In genomic region chr16:30477773-30478172, GRCh38 we compare ENCODE assay signal across 9 cellular contexts. TPM values are rescaled to one million over a fixed set of nuclear protein-coding genes. Genes with fewer than 3 reads are reported as not detected.
DNase-seq lines count a peak whose midpoint lies in the region; ATAC-seq and TF ChIP-seq lines count a peak whose summit lies in the region.
"Not testable (repeated sequence)": the region's sequence is repeated elsewhere in the genome, so short reads cannot be mapped to it uniquely, and the experiment has no call there.
"Had no signal": no experiment of that assay in that cellular context is flagged by ENCODE, and none has a peak within 500 bp of the region (broad histone marks: within the 10 kb centered on the region; RNA-seq: fewer than 3 reads in every experiment).

No MANE protein-coding gene starts in this region.

- CTCF ChIA-PET in HEK293 (lab: Yijun Ruan, JAX), result interaction anchor here (0.7 to 1.0 kb wide), 2 partner anchors 58 to 510 kb away, joined by 3 to 4 read pairs; no protein-coding TSS in a partner anchor
- CTCF ChIA-PET in naive thymus-derived CD4-positive, alpha-beta T cell (lab: Charles Lee), result interaction anchor here (0.7 to 1.1 kb wide), 4 partner anchors 20 to 155 kb away, joined by 3 to 4 read pairs (median 3); no protein-coding TSS in a partner anchor

- intact Hi-C loops in activated CD4-positive, alpha-beta T cell treated with anti-CD3 and anti-CD28 coated beads, Interleukin-2, amount 10 ng/mL, durations not matched to agents 24 days and 14 days (cut with micrococcal nuclease); naive thymus-derived CD4-positive, alpha-beta T cell (cut with micrococcal nuclease): not testable (repeated sequence)
- intact Hi-C loops in activated T-helper 1 cell treated with anti-CD3 and anti-CD28 coated beads, Interleukin-12 subunit alpha, Interleukin-12 subunit beta, Interleukin-2, Interleukin-4 antibody, amounts not matched to agents 30 ng/mL and 10 ng/mL and 1 ng/mL, durations not matched to agents 14 hours and 24 hours and 36 hours (cut with micrococcal nuclease), result loop anchor here (5.0 kb wide), 1 partner anchor 35 kb away; no protein-coding TSS in a partner anchor

- ATAC-seq in activated naive CD8-positive, alpha-beta T cell treated with anti-CD3 and anti-CD28 coated beads, Interleukin-2, amount 10 ng/mL, durations not matched to agents 7 days and 5 days (ENCODE audit: low read depth); naive thymus-derived CD4-positive, alpha-beta T cell; stimulated activated naive CD8-positive, alpha-beta T cell treated with anti-CD3 and anti-CD28 coated beads, Interleukin-15, amount 100 ng/mL, for 72 hours: not testable (repeated sequence)

- POLR2A ChIA-PET in HEK293 (lab: Yijun Ruan, JAX), result not testable (repeated sequence)
- POLR2A ChIA-PET in activated naive CD8-positive, alpha-beta T cell treated with anti-CD3 and anti-CD28 coated beads, Interleukin-2, amount 10 ng/mL, durations not matched to agents 7 days and 5 days (lab: Charles Lee), result interaction anchor here (1.3 to 5.5 kb wide), 4 partner anchors 9 to 58 kb away, joined by 3 to 41 read pairs (median 14); no protein-coding TSS in a partner anchor
- POLR2A ChIA-PET in naive thymus-derived CD4-positive, alpha-beta T cell (lab: Charles Lee), result interaction anchor here (0.6 to 12.3 kb wide), 5 partner anchors 8 to 37 kb away, joined by 3 to 374 read pairs (median 5); partner anchors contain the start of gene SEPHS2

- H3K27ac Mint-ChIP-seq in activated CD4-positive, alpha-beta T cell treated with anti-CD3 and anti-CD28 coated beads, Interleukin-2, amount 10 ng/mL, durations not matched to agents 24 days and 14 days, result peak overlapping the region; percentile 68
- H3K27ac Mint-ChIP-seq in activated T-helper 1 cell treated with anti-CD3 and anti-CD28 coated beads, Interleukin-12 subunit alpha, Interleukin-12 subunit beta, Interleukin-2, Interleukin-4 antibody, amounts not matched to agents 30 ng/mL and 10 ng/mL and 1 ng/mL, durations not matched to agents 14 hours and 24 hours and 36 hours, result peak overlapping the region; percentile 88
- peak overlapping the region; percentile 80 for H3K27ac Mint-ChIP-seq in activated naive CD8-positive, alpha-beta T cell treated with anti-CD3 and anti-CD28 coated beads, Interleukin-2, amount 10 ng/mL, durations not matched to agents 7 days and 5 days
- peak overlapping the region; percentile 60 to 92 (median 85) for H3K27ac Mint-ChIP-seq in naive thymus-derived CD4-positive, alpha-beta T cell
- peak overlapping the region; percentile 20 to 76 for H3K27ac Mint-ChIP-seq in stimulated activated naive CD8-positive, alpha-beta T cell treated with anti-CD3 and anti-CD28 coated beads, Interleukin-15, amount 100 ng/mL, for 72 hours

- H3K4me3 ChIP-seq in HEK293 (ENCODE audit: low read depth, low read length); naive thymus-derived CD4-positive, alpha-beta T cell (ENCODE audit: low read length): not testable (repeated sequence)

- H3K27me3 Mint-ChIP-seq in activated CD4-positive, alpha-beta T cell treated with anti-CD3 and anti-CD28 coated beads, Interleukin-2, amount 10 ng/mL, durations not matched to agents 24 days and 14 days; activated T-helper 1 cell treated with anti-CD3 and anti-CD28 coated beads, Interleukin-12 subunit alpha, Interleukin-12 subunit beta, Interleukin-2, Interleukin-4 antibody, amounts not matched to agents 30 ng/mL and 10 ng/mL and 1 ng/mL, durations not matched to agents 14 hours and 24 hours and 36 hours (ENCODE audit: insufficient read depth); activated naive CD8-positive, alpha-beta T cell treated with anti-CD3 and anti-CD28 coated beads, Interleukin-2, amount 10 ng/mL, durations not matched to agents 7 days and 5 days; naive thymus-derived CD4-positive, alpha-beta T cell; stimulated activated naive CD8-positive, alpha-beta T cell treated with anti-CD3 and anti-CD28 coated beads, Interleukin-15, amount 100 ng/mL, for 72 hours: not testable (repeated sequence)

- H3K9me3 Mint-ChIP-seq in activated CD4-positive, alpha-beta T cell treated with anti-CD3 and anti-CD28 coated beads, Interleukin-2, amount 10 ng/mL, durations not matched to agents 24 days and 14 days; activated T-helper 1 cell treated with anti-CD3 and anti-CD28 coated beads, Interleukin-12 subunit alpha, Interleukin-12 subunit beta, Interleukin-2, Interleukin-4 antibody, amounts not matched to agents 30 ng/mL and 10 ng/mL and 1 ng/mL, durations not matched to agents 14 hours and 24 hours and 36 hours; activated naive CD8-positive, alpha-beta T cell treated with anti-CD3 and anti-CD28 coated beads, Interleukin-2, amount 10 ng/mL, durations not matched to agents 7 days and 5 days; naive thymus-derived CD4-positive, alpha-beta T cell; stimulated activated naive CD8-positive, alpha-beta T cell treated with anti-CD3 and anti-CD28 coated beads, Interleukin-15, amount 100 ng/mL, for 72 hours: not testable (repeated sequence)

- DNase-seq in activated CD4-positive, alpha-beta T cell treated with anti-CD3 and anti-CD28 coated beads, Interleukin-2, amount 10 ng/mL, durations not matched to agents 24 days and 14 days; activated T-helper 1 cell treated with anti-CD3 and anti-CD28 coated beads, Interleukin-12 subunit alpha, Interleukin-12 subunit beta, Interleukin-2, Interleukin-4 antibody, amounts not matched to agents 30 ng/mL and 10 ng/mL and 1 ng/mL, durations not matched to agents 14 hours and 24 hours and 36 hours (ENCODE audit: low spot score); activated naive CD8-positive, alpha-beta T cell treated with anti-CD3 and anti-CD28 coated beads, Interleukin-2, amount 10 ng/mL, durations not matched to agents 7 days and 5 days; naive thymus-derived CD4-positive, alpha-beta T cell; stimulated activated naive CD8-positive, alpha-beta T cell treated with anti-CD3 and anti-CD28 coated beads, Interleukin-15, amount 100 ng/mL, for 72 hours: not testable (repeated sequence)

- H3K4me3 Mint-ChIP-seq in activated CD4-positive, alpha-beta T cell treated with anti-CD3 and anti-CD28 coated beads, Interleukin-2, amount 10 ng/mL, durations not matched to agents 24 days and 14 days, result peak overlapping the region; percentile 55
- H3K4me3 Mint-ChIP-seq in activated T-helper 1 cell treated with anti-CD3 and anti-CD28 coated beads, Interleukin-12 subunit alpha, Interleukin-12 subunit beta, Interleukin-2, Interleukin-4 antibody, amounts not matched to agents 30 ng/mL and 10 ng/mL and 1 ng/mL, durations not matched to agents 14 hours and 24 hours and 36 hours, result peak overlapping the region; percentile 28
- peak overlapping the region; percentile 23 for H3K4me3 Mint-ChIP-seq in activated naive CD8-positive, alpha-beta T cell treated with anti-CD3 and anti-CD28 coated beads, Interleukin-2, amount 10 ng/mL, durations not matched to agents 7 days and 5 days
- peak overlapping the region in 5 of 10 donors; percentile 2 to 74 (median 37) for H3K4me3 Mint-ChIP-seq in naive thymus-derived CD4-positive, alpha-beta T cell
- H3K4me3 Mint-ChIP-seq in stimulated activated naive CD8-positive, alpha-beta T cell treated with anti-CD3 and anti-CD28 coated beads, Interleukin-15, amount 100 ng/mL, for 72 hours, result peak overlapping the region; percentile 60 to 66

- H3K27me3 ChIP-seq in naive thymus-derived CD4-positive, alpha-beta T cell (ENCODE audit: control insufficient read depth in 2 of 2, insufficient read depth in 2 of 2, low read length in 2 of 2), result not testable (repeated sequence)

- TF ChIP-seq CTCF in HEK293 (tag by site-specific recombination; IDR thresholded peaks at IDR 0.05), result not testable (repeated sequence)

- peaks cover 57% of the 10 kb centered on the region for H3K4me1 Mint-ChIP-seq in activated CD4-positive, alpha-beta T cell treated with anti-CD3 and anti-CD28 coated beads, Interleukin-2, amount 10 ng/mL, durations not matched to agents 24 days and 14 days
- H3K4me1 Mint-ChIP-seq in activated T-helper 1 cell treated with anti-CD3 and anti-CD28 coated beads, Interleukin-12 subunit alpha, Interleukin-12 subunit beta, Interleukin-2, Interleukin-4 antibody, amounts not matched to agents 30 ng/mL and 10 ng/mL and 1 ng/mL, durations not matched to agents 14 hours and 24 hours and 36 hours (ENCODE audit: low read depth), result peaks cover 58% of the 10 kb centered on the region
- H3K4me1 Mint-ChIP-seq in activated naive CD8-positive, alpha-beta T cell treated with anti-CD3 and anti-CD28 coated beads, Interleukin-2, amount 10 ng/mL, durations not matched to agents 7 days and 5 days, result peaks cover 43% of the 10 kb centered on the region
- peaks cover 48 to 74% (median 64%) of the 10 kb centered on the region in 7 donors for H3K4me1 Mint-ChIP-seq in naive thymus-derived CD4-positive, alpha-beta T cell
- H3K4me1 Mint-ChIP-seq in stimulated activated naive CD8-positive, alpha-beta T cell treated with anti-CD3 and anti-CD28 coated beads, Interleukin-15, amount 100 ng/mL, for 72 hours, result peaks cover 70% of the 10 kb centered on the region

- not testable (repeated sequence) for H3K4me1 ChIP-seq in HEK293 (ENCODE audit: control insufficient read depth, insufficient read depth, low read length)
- peaks cover 38 to 64% of the 10 kb centered on the region in 2 donors for H3K4me1 ChIP-seq in naive thymus-derived CD4-positive, alpha-beta T cell (ENCODE audit: control insufficient read depth in 2 of 2, insufficient read depth in 2 of 2, low read length in 2 of 2)

- not testable (repeated sequence) for H3K27ac ChIP-seq in HEK293 (ENCODE audit: extremely low read depth, low read depth, low read length)
- H3K27ac ChIP-seq in naive thymus-derived CD4-positive, alpha-beta T cell (ENCODE audit: low read depth, low read length), result peak overlapping the region; percentile 45

- H3K9me3 ChIP-seq in HEK293 (ENCODE audit: control insufficient read depth, insufficient read depth, low read depth, low read length); naive thymus-derived CD4-positive, alpha-beta T cell (ENCODE audit: control insufficient read depth in 2 of 3, low read length in 3 of 3): not testable (repeated sequence)

- H3K36me3 ChIP-seq in HEK293 (ENCODE audit: control insufficient read depth in 2 of 2, insufficient read depth in 1 of 2, low read length in 2 of 2), result not testable (repeated sequence)
- H3K36me3 ChIP-seq in naive thymus-derived CD4-positive, alpha-beta T cell (ENCODE audit: control insufficient read depth in 2 of 3, insufficient read depth in 3 of 3, low read length in 3 of 3), result peaks cover 18 to 69% (median 41%) of the 10 kb centered on the region in 3 experiments

- H3K36me3 Mint-ChIP-seq in activated CD4-positive, alpha-beta T cell treated with anti-CD3 and anti-CD28 coated beads, Interleukin-2, amount 10 ng/mL, durations not matched to agents 24 days and 14 days (ENCODE audit: low read depth), result peaks cover 82% of the 10 kb centered on the region
- H3K36me3 Mint-ChIP-seq in activated T-helper 1 cell treated with anti-CD3 and anti-CD28 coated beads, Interleukin-12 subunit alpha, Interleukin-12 subunit beta, Interleukin-2, Interleukin-4 antibody, amounts not matched to agents 30 ng/mL and 10 ng/mL and 1 ng/mL, durations not matched to agents 14 hours and 24 hours and 36 hours (ENCODE audit: low read depth), result peaks cover 63% of the 10 kb centered on the region
- peaks cover 68% of the 10 kb centered on the region for H3K36me3 Mint-ChIP-seq in activated naive CD8-positive, alpha-beta T cell treated with anti-CD3 and anti-CD28 coated beads, Interleukin-2, amount 10 ng/mL, durations not matched to agents 7 days and 5 days
- peaks cover 12 to 63% (median 33%) of the 10 kb centered on the region in 5 donors for H3K36me3 Mint-ChIP-seq in naive thymus-derived CD4-positive, alpha-beta T cell

RNA-seq across cellular contexts. Expression of gene ITGAL, which starts 5.2 kb away (rescaled TPM):
- total RNA-seq in activated CD4-positive, alpha-beta T cell treated with anti-CD3 and anti-CD28 coated beads, Interleukin-2, amount 10 ng/mL, durations not matched to agents 24 days and 14 days, result 264 and 267 TPM in 2 replicates
- 259 and 287 TPM in 2 replicates for total RNA-seq in activated T-helper 1 cell treated with anti-CD3 and anti-CD28 coated beads, Interleukin-12 subunit alpha, Interleukin-12 subunit beta, Interleukin-2, Interleukin-4 antibody, amounts not matched to agents 30 ng/mL and 10 ng/mL and 1 ng/mL, durations not matched to agents 14 hours and 24 hours and 36 hours
- 100 to 1,000 TPM; 662 to 664 TPM for total RNA-seq in activated naive CD8-positive, alpha-beta T cell treated with anti-CD3 and anti-CD28 coated beads, Interleukin-2, amount 10 ng/mL, durations not matched to agents 7 days and 5 days
- total RNA-seq in naive thymus-derived CD4-positive, alpha-beta T cell, result 100 to 1,000 TPM; 258 to 629 (median 436) TPM
- 100 to 1,000 TPM; 110 to 135 TPM for polyA plus RNA-seq in naive thymus-derived CD4-positive, alpha-beta T cell
- total RNA-seq: G401, H4, HFFc6 had no signal

RNA-seq across cellular contexts. Expression of gene SEPHS2, which starts 32.1 kb away (rescaled TPM):
- total RNA-seq in activated CD4-positive, alpha-beta T cell treated with anti-CD3 and anti-CD28 coated beads, Interleukin-2, amount 10 ng/mL, durations not matched to agents 24 days and 14 days, result 79.7 and 80.2 TPM in 2 replicates
- total RNA-seq in activated T-helper 1 cell treated with anti-CD3 and anti-CD28 coated beads, Interleukin-12 subunit alpha, Interleukin-12 subunit beta, Interleukin-2, Interleukin-4 antibody, amounts not matched to agents 30 ng/mL and 10 ng/mL and 1 ng/mL, durations not matched to agents 14 hours and 24 hours and 36 hours, result 83.4 and 87.2 TPM in 2 replicates
- total RNA-seq in activated naive CD8-positive, alpha-beta T cell treated with anti-CD3 and anti-CD28 coated beads, Interleukin-2, amount 10 ng/mL, durations not matched to agents 7 days and 5 days, result 10 to 100 TPM; 59.4 to 59.8 TPM
- 10 to 100 TPM; 20.9 to 69.6 (median 47.1) TPM for total RNA-seq in naive thymus-derived CD4-positive, alpha-beta T cell
- polyA plus RNA-seq in naive thymus-derived CD4-positive, alpha-beta T cell, result 10 to 100 TPM; 61.2 to 83.9 TPM

RNA-seq across cellular contexts. Expression of gene DCTPP1, which starts 47.9 kb away (rescaled TPM):
- total RNA-seq in activated CD4-positive, alpha-beta T cell treated with anti-CD3 and anti-CD28 coated beads, Interleukin-2, amount 10 ng/mL, durations not matched to agents 24 days and 14 days, result 167 and 176 TPM in 2 replicates
- 173 and 178 TPM in 2 replicates for total RNA-seq in activated T-helper 1 cell treated with anti-CD3 and anti-CD28 coated beads, Interleukin-12 subunit alpha, Interleukin-12 subunit beta, Interleukin-2, Interleukin-4 antibody, amounts not matched to agents 30 ng/mL and 10 ng/mL and 1 ng/mL, durations not matched to agents 14 hours and 24 hours and 36 hours
- 10 to 100 TPM; 52.2 to 52.8 TPM for total RNA-seq in activated naive CD8-positive, alpha-beta T cell treated with anti-CD3 and anti-CD28 coated beads, Interleukin-2, amount 10 ng/mL, durations not matched to agents 7 days and 5 days
- total RNA-seq in naive thymus-derived CD4-positive, alpha-beta T cell, result 10 to 100 TPM; 11.6 to 74.1 (median 13.8) TPM
- 10 to 100 TPM; 75.0 to 81.1 TPM for polyA plus RNA-seq in naive thymus-derived CD4-positive, alpha-beta T cell

RNA-seq across cellular contexts. Expression of gene ZNF768, which starts 48.6 kb away (rescaled TPM):
- 12.9 and 14.8 TPM in 2 replicates for total RNA-seq in activated CD4-positive, alpha-beta T cell treated with anti-CD3 and anti-CD28 coated beads, Interleukin-2, amount 10 ng/mL, durations not matched to agents 24 days and 14 days
- total RNA-seq in activated T-helper 1 cell treated with anti-CD3 and anti-CD28 coated beads, Interleukin-12 subunit alpha, Interleukin-12 subunit beta, Interleukin-2, Interleukin-4 antibody, amounts not matched to agents 30 ng/mL and 10 ng/mL and 1 ng/mL, durations not matched to agents 14 hours and 24 hours and 36 hours, result 13.7 and 14.6 TPM in 2 replicates
- total RNA-seq in activated naive CD8-positive, alpha-beta T cell treated with anti-CD3 and anti-CD28 coated beads, Interleukin-2, amount 10 ng/mL, durations not matched to agents 7 days and 5 days, result 1 to 10 TPM; 7.4 to 8.1 TPM
- total RNA-seq in naive thymus-derived CD4-positive, alpha-beta T cell, result 1 to 10 TPM; 6.0 to 8.5 (median 7.3) TPM
- 1 to 10 TPM; 1.6 to 2.4 TPM for polyA plus RNA-seq in naive thymus-derived CD4-positive, alpha-beta T cell

RNA-seq across cellular contexts. Expression of gene ZNF747, which starts 56.9 kb away (rescaled TPM):
- total RNA-seq in activated CD4-positive, alpha-beta T cell treated with anti-CD3 and anti-CD28 coated beads, Interleukin-2, amount 10 ng/mL, durations not matched to agents 24 days and 14 days, result 10.5 and 13.6 TPM in 2 replicates
- total RNA-seq in activated T-helper 1 cell treated with anti-CD3 and anti-CD28 coated beads, Interleukin-12 subunit alpha, Interleukin-12 subunit beta, Interleukin-2, Interleukin-4 antibody, amounts not matched to agents 30 ng/mL and 10 ng/mL and 1 ng/mL, durations not matched to agents 14 hours and 24 hours and 36 hours, result 13.8 and 15.8 TPM in 2 replicates
- total RNA-seq in activated naive CD8-positive, alpha-beta T cell treated with anti-CD3 and anti-CD28 coated beads, Interleukin-2, amount 10 ng/mL, durations not matched to agents 7 days and 5 days, result 10 to 100 TPM; 11.9 to 12.5 TPM
- total RNA-seq in naive thymus-derived CD4-positive, alpha-beta T cell, result 10 to 100 TPM in 4 of 5 experiments, 1 to 10 TPM in 1; 9.1 to 17.4 (median 13.8) TPM
- 10 to 100 TPM in 1 of 2 donors, 1 to 10 TPM in 1; 8.9 to 11.7 TPM for polyA plus RNA-seq in naive thymus-derived CD4-positive, alpha-beta T cell
- total RNA-seq: G401 had no signal
